1 cellular context compared by ENCODE assay signal in genomic region chr17:2214047-2214717, GRCh38.
TF ChIP-seq lines count a peak whose summit lies in the region.

No MANE protein-coding gene starts in this region.

TF ChIP-seq in K562, 482 proteins besides CTCF, POLR2A, EP300 and RAD21:
- TF ChIP-seq MGA (IDR thresholded peaks at IDR 0.05) = 0 out of 2 replicates have a peak, but pooled peaks have one; percentile 18
- TF ChIP-seq CEBPG (CRISPR knock-in tag; IDR thresholded peaks at IDR 0.05) = no peak
- peak; percentile 42 to 65; a peak in 2 of 4 replicates for TF ChIP-seq CEBPG (tag; conservative IDR thresholded peaks at IDR 0.05 in 1 of 2, IDR thresholded peaks at IDR 0.05 in 1 of 2)
- TF ChIP-seq ZBTB33 (CRISPR knock-in tag; IDR thresholded peaks at IDR 0.05) = no peak
- TF ChIP-seq ZNF175 (CRISPR knock-in tag; IDR thresholded peaks at IDR 0.05; ENCODE audit: low read depth) = no peak
- TF ChIP-seq FOSL1 (tag; conservative IDR thresholded peaks at IDR 0.05) = peak; percentile 41
- TF ChIP-seq HDGF (IDR thresholded peaks at IDR 0.05) = 0 out of 2 replicates have a peak, but pooled peaks have one; percentile 20
- TF ChIP-seq DNMT1 (IDR thresholded peaks at IDR 0.05) = no peak
- no peak for TF ChIP-seq ZKSCAN1 (IDR thresholded peaks at IDR 0.05; ENCODE audit: low read depth, low read length)
- TF ChIP-seq ATF3 (IDR thresholded peaks at IDR 0.05) = peak; percentile 11; the same call in 1 of the 2 replicates
- TF ChIP-seq ATF3 (CRISPR knock-in tag; conservative IDR thresholded peaks at IDR 0.05) = no peak
- TF ChIP-seq TBP (optimal IDR thresholded peaks at IDR 0.05; ENCODE audit: low read depth, low read length) = no peak
- peak; percentile 47 for TF ChIP-seq RBBP5 (IDR thresholded peaks at IDR 0.05; ENCODE audit: borderline replicate concordance, insufficient read depth, low read length, poor library complexity, severe bottlenecking)
- TF ChIP-seq ZNF592 (IDR thresholded peaks at IDR 0.05) = 0 out of 2 replicates have a peak, but pooled peaks have one; percentile 55
- TF ChIP-seq CEBPB (tag; IDR thresholded peaks at IDR 0.05) = peak; percentile 83
- TF ChIP-seq LCOR (CRISPR knock-in tag; IDR thresholded peaks at IDR 0.05) = no peak
- TF ChIP-seq SPI1 (IDR thresholded peaks at IDR 0.05; ENCODE audit: borderline replicate concordance, low read depth, low read length) = peak; percentile 29; the same call in 1 of the 2 replicates
- peak; percentile 17; the same call in 1 of the 2 replicates for TF ChIP-seq HMBOX1 (IDR thresholded peaks at IDR 0.05)
- TF ChIP-seq DPF2 (IDR thresholded peaks at IDR 0.05) = peak; percentile 42; the same call in 1 of the 2 replicates
- TF ChIP-seq ARID1B (IDR thresholded peaks at IDR 0.05) = 0 out of 2 replicates have a peak, but pooled peaks have one; percentile 26
